Comparison of ENCODE assay signal across 23 cellular contexts in genomic region chr7:150335774-150336112, GRCh38. TPM values are rescaled to one million over a fixed set of nuclear protein-coding genes. Genes with fewer than 3 reads are reported as not detected.
DNase-seq lines count a peak whose midpoint lies in the region; ATAC-seq, FAIRE-seq and TF ChIP-seq lines count a peak whose summit lies in the region.
"Had no signal": no experiment of that assay in that cellular context is flagged by ENCODE, and none has a peak within 500 bp of the region (broad histone marks: within the 10 kb centered on the region; RNA-seq: fewer than 3 reads in every experiment).

No MANE protein-coding gene starts in this region.

- TF ChIP-seq CTCF in prostate gland (IDR thresholded peaks at IDR 0.05), result no peak
- no peak for TF ChIP-seq CTCF in vagina (IDR thresholded peaks at IDR 0.05)

- TF ChIP-seq POLR2A in prostate gland (IDR thresholded peaks at IDR 0.05), result no peak
- TF ChIP-seq POLR2A in vagina (IDR thresholded peaks at IDR 0.05), result no peak

- peaks cover 4% of the 10 kb centered on the region for H3K4me1 ChIP-seq in right cardiac atrium (ENCODE audit: control insufficient read depth, insufficient read depth, low read length)
- H3K4me1 ChIP-seq in iPS DF 6.9 (ENCODE audit: control insufficient read depth, insufficient read depth, low read length), result peaks cover 13% of the 10 kb centered on the region
- no peaks in the 10 kb centered on the region for H3K4me1 ChIP-seq in prostate gland (replicated peaks)
- peaks cover 45% of the 10 kb centered on the region for H3K4me1 ChIP-seq in vagina

- H3K4me3 ChIP-seq in right cardiac atrium (ENCODE audit: low read length) (no peak overlapping the region), iPS DF 6.9 (ENCODE audit: low read length) (no peak overlapping the region), prostate gland (no peak overlapping the region), vagina (peak overlapping the region in 1 of 2 donors; percentile 9)
- H3K4me3 ChIP-seq: ascending aorta had no signal

- H3K9me3 ChIP-seq in right cardiac atrium (ENCODE audit: control insufficient read depth, low read length) (no peaks in the 10 kb centered on the region), iPS DF 6.9 (ENCODE audit: control insufficient read depth, insufficient read depth, low read length) (no peaks in the 10 kb centered on the region), prostate gland (no peaks in the 10 kb centered on the region), vagina (no peaks in the 10 kb centered on the region), T-helper 17 cell (ENCODE audit: control insufficient read depth, low read length, poor library complexity, severe bottlenecking) (no peaks in the 10 kb centered on the region)
- H3K9me3 ChIP-seq: ascending aorta had no signal

- H3K27ac Mint-ChIP-seq in T-helper 17 cell, result no peak overlapping the region
- H3K27ac Mint-ChIP-seq: activated CD8-positive, alpha-beta T cell treated with anti-CD3 and anti-CD28 coated beads for 36 hours; activated naive CD4-positive, alpha-beta T cell treated with anti-CD3 and anti-CD28 coated beads for 36 hours had no signal

- H3K4me1 Mint-ChIP-seq in T-helper 17 cell, result peaks cover 11% of the 10 kb centered on the region

- ATAC-seq in right cardiac atrium (no peak), HG02981 (IDR thresholded peaks at IDR 0.05; ENCODE audit: unreplicated experiment) (no peak), T-helper 17 cell (no peak)
- ATAC-seq: activated CD8-positive, alpha-beta T cell treated with anti-CD3 and anti-CD28 coated beads for 36 hours had no signal

- H3K27me3 Mint-ChIP-seq in T-helper 17 cell, result peaks cover 14% of the 10 kb centered on the region

- DNase-seq in right cardiac atrium, result no peak
- DNase-seq in cardiac septum (ENCODE audit: low spot score), result no peak
- no peak for DNase-seq in iPS DF 6.9 (ENCODE audit: low read depth, low spot score)
- no peak for DNase-seq in prostate gland (ENCODE audit: low spot score)
- no peak for DNase-seq in vagina (ENCODE audit: extremely low spot score in 2 of 2)
- DNase-seq in T-helper 17 cell, result no peak
- no peak for DNase-seq in RCC 7860 (ENCODE audit: low spot score)
- DNase-seq: 8988T; activated CD4-positive, CD25-positive, alpha-beta regulatory T cell; activated CD8-positive, alpha-beta T cell treated with anti-CD3 and anti-CD28 coated beads for 36 hours; activated naive CD4-positive, alpha-beta T cell treated with anti-CD3 and anti-CD28 coated beads for 36 hours; activated T-cell treated with anti-CD3 and anti-CD28 coated beads, Interleukin-2, amount 50 U/mL, for 1 hour; Calu3; hippocampal formation; kidney glomerular epithelial cell; midbrain; trophoblast cell had no signal

- peak overlapping the region; percentile 19 for H3K27ac ChIP-seq in right cardiac atrium (ENCODE audit: low read length)
- peak overlapping the region; percentile 37 for H3K27ac ChIP-seq in iPS DF 6.9 (ENCODE audit: low read length)
- peak overlapping the region; percentile 21 to 51 for H3K27ac ChIP-seq in prostate gland
- H3K27ac ChIP-seq in vagina, result peak overlapping the region; percentile 90

- no peak for FAIRE-seq in RCC 7860 (lab: Jason Lieb, UNC)

- H3K4me3 Mint-ChIP-seq in T-helper 17 cell, result no peak overlapping the region
- H3K4me3 Mint-ChIP-seq: activated CD8-positive, alpha-beta T cell treated with anti-CD3 and anti-CD28 coated beads for 36 hours; activated naive CD4-positive, alpha-beta T cell treated with anti-CD3 and anti-CD28 coated beads for 36 hours had no signal

- H3K36me3 ChIP-seq in iPS DF 6.9 (ENCODE audit: control insufficient read depth, insufficient read depth, low read length) (peaks cover 14% of the 10 kb centered on the region; the same call in 1 of the 2 replicates), prostate gland (no peaks in the 10 kb centered on the region), vagina (no peaks in the 10 kb centered on the region)
- H3K36me3 ChIP-seq: ascending aorta had no signal

- H3K27me3 ChIP-seq in right cardiac atrium (ENCODE audit: control insufficient read depth, insufficient read depth) (no peaks in the 10 kb centered on the region), iPS DF 6.9 (ENCODE audit: control insufficient read depth, insufficient read depth, low read length) (no peaks in the 10 kb centered on the region), prostate gland (replicated peaks; ENCODE audit: insufficient read depth) (no peaks in the 10 kb centered on the region), vagina (no peaks in the 10 kb centered on the region)
- H3K27me3 ChIP-seq: ascending aorta had no signal

- intact Hi-C loops in right cardiac atrium (cut with DNase I), result no loop called here
- intact Hi-C loops in cardiac septum (cut with DNase I), result no loop called here
- intact Hi-C loops in prostate gland (cut with DNase I), result no loop called here
- intact Hi-C loops in vagina (cut with DNase I), result no loop called here

- peaks cover 3% of the 10 kb centered on the region for H3K36me3 Mint-ChIP-seq in T-helper 17 cell (ENCODE audit: low read depth)

- WGBS in right cardiac atrium, result 57% methylated on average over 6 of the region's 6 CpGs
- WGBS in iPS DF 6.9 (ENCODE audit: insufficient coverage, insufficient read length), result no CpG with 5 or more reads among the region's 6 CpGs
- 39% methylated on average over 6 of the region's 6 CpGs for WGBS in prostate gland

RNA-seq across cellular contexts. Expression of gene RARRES2, which starts 5.7 kb away (rescaled TPM):
- total RNA-seq in right cardiac atrium (100 to 1,000 TPM; 111 to 195 (median 174) TPM), cardiac septum (10.6 TPM), prostate gland (10 to 100 TPM; 98.8 to 99.8 TPM), vagina (305 TPM), T-helper 17 cell (not detected)
- 193 TPM for polyA plus RNA-seq in right cardiac atrium
- total RNA-seq: activated CD8-positive, alpha-beta T cell treated with anti-CD3 and anti-CD28 coated beads for 36 hours; activated naive CD4-positive, alpha-beta T cell treated with anti-CD3 and anti-CD28 coated beads for 36 hours; H4; SK-MEL-5; T-helper 2 cell treated with Interferon-gamma antibody and Interleukin-4, amounts not matched to agents 100 ng/mL and 5 ng/mL, for 36 hours had no signal

RNA-seq across cellular contexts. Expression of gene ACTR3C, which starts 12.4 kb away (rescaled TPM):
- total RNA-seq in right cardiac atrium (1 to 10 TPM; 4.5 to 7.4 (median 5.5) TPM), cardiac septum (4.6 TPM), prostate gland (10 to 100 TPM; 10.7 to 15.1 TPM), vagina (24.1 TPM), T-helper 17 cell (10 to 100 TPM in 1 of 2 donors, 1 to 10 TPM in 1; 6.0 to 10.2 TPM)
- 4.2 TPM for polyA plus RNA-seq in right cardiac atrium
- total RNA-seq: SK-MEL-5 had no signal
- polyA plus RNA-seq: neural cell had no signal

RNA-seq across cellular contexts. Expression of gene LRRC61, which starts 12.6 kb away (rescaled TPM):
- total RNA-seq in right cardiac atrium, result 1 to 10 TPM; 5.7 to 8.0 (median 6.2) TPM
- 4.4 TPM for polyA plus RNA-seq in right cardiac atrium
- total RNA-seq in cardiac septum, result 4.4 TPM
- 10 to 100 TPM; 25.8 to 34.4 TPM for total RNA-seq in prostate gland
- total RNA-seq in vagina, result 14.0 TPM
- 1 to 10 TPM; 6.4 to 6.9 TPM for total RNA-seq in T-helper 17 cell
- total RNA-seq: H4, SK-MEL-5 had no signal

RNA-seq across cellular contexts. Expression of gene REPIN1, which starts 32.9 kb away (rescaled TPM):
- total RNA-seq in right cardiac atrium, result 100 to 1,000 TPM in 3 of 4 donors, 10 to 100 TPM in 1; 98.2 to 116 (median 107) TPM
- 70.6 TPM for polyA plus RNA-seq in right cardiac atrium
- total RNA-seq in cardiac septum, result 85.5 TPM
- total RNA-seq in prostate gland, result 100 to 1,000 TPM; 150 to 171 TPM
- 49.4 TPM for total RNA-seq in vagina
- total RNA-seq in T-helper 17 cell, result 10 to 100 TPM; 43.0 to 49.8 TPM

RNA-seq across cellular contexts. Expression of gene ZNF775, which starts 43.4 kb away (rescaled TPM):
- total RNA-seq in right cardiac atrium (1 to 10 TPM; 5.1 to 6.5 (median 5.8) TPM), cardiac septum (3.4 TPM), prostate gland (10 to 100 TPM; 14.4 to 14.8 TPM), vagina (4.4 TPM), T-helper 17 cell (1 to 10 TPM; 1.4 to 2.1 TPM)
- polyA plus RNA-seq in right cardiac atrium, result 4.5 TPM

Comparison
In these comparisons a context has a peak if more than half of its experiments do, and no peak if none do; other contexts are left out.
1. H3K27ac ChIP-seq: peak in every context shown above with its lines; median percentile 90 in vagina; 37 in iPS DF 6.9; 36 in prostate gland; 19 in right cardiac atrium.
2. RNA of gene RARRES2, which starts 5.7 kb away (total RNA-seq): 305 TPM in vagina (single experiment), 111 to 195 TPM in right cardiac atrium, 98.8 to 99.8 TPM in prostate gland and 10.6 TPM in cardiac septum (single experiment); not detected in T-helper 17 cell; every median in the first group is over 10 times any median in the second.